In genomic region chr1:168465942-168466702, GRCh38 we compare ENCODE assay signal across 8 cellular contexts.
DNase-seq lines count a peak whose midpoint lies in the region; ATAC-seq and TF ChIP-seq lines count a peak whose summit lies in the region.

No MANE protein-coding gene starts in this region.

- H3K9me3 ChIP-seq in HEK293 (ENCODE audit: control insufficient read depth, insufficient read depth, low read depth, low read length) (no peaks in the 10 kb centered on the region), T-helper 17 cell (ENCODE audit: control insufficient read depth, low read length, poor library complexity, severe bottlenecking) (no peaks in the 10 kb centered on the region)

- TF ChIP-seq CTCF in GM06990 (IDR thresholded peaks at IDR 0.05; ENCODE audit: insufficient read depth, low read length, poor library complexity, severe bottlenecking) = no peak
- no peak for TF ChIP-seq CTCF in HEK293 (tag by site-specific recombination; IDR thresholded peaks at IDR 0.05)

- no peaks in the 10 kb centered on the region for H3K27me3 ChIP-seq in GM06990 (replicated peaks; ENCODE audit: control insufficient read depth, insufficient read depth, low read length)

- H3K27ac ChIP-seq in HEK293 (ENCODE audit: extremely low read depth, low read depth, low read length) (no peak overlapping the region; the same call in 1 of the 2 replicates), skin epidermis (peak overlapping the region in 11 of 21 experiments; percentile 2 to 85 (median 42))

- CTCF ChIA-PET in HEK293 (lab: Yijun Ruan, JAX) = interaction anchor here (0.7 to 2.4 kb wide), 2 partner anchors 11 to 23 kb away, joined by 3 to 6 read pairs; no protein-coding TSS in a partner anchor

- DNase-seq in GM06990 (ENCODE audit: extremely low read depth, insufficient read length) (peak; percentile 37), NCI-H1092 treated with DMSO at 0.1 percent for 48 hours (lab: John Stamatoyannopoulos, UW) (peak; percentile 85), T-helper 17 cell (no peak), GM19238 (ENCODE audit: insufficient read length, low spot score) (no peak)
- no peak for DNase-seq in effector memory CD8-positive, alpha-beta T cell
- DNase-seq in NK-92 treated with Interleukin-12 subunit alpha and Interleukin-12 subunit beta, amount 100 ng/mL, for 24 hours (lab: John Stamatoyannopoulos, UW) = no peak

- H3K4me1 Mint-ChIP-seq in T-helper 17 cell = peaks cover 31% of the 10 kb centered on the region
- H3K4me1 Mint-ChIP-seq in effector memory CD8-positive, alpha-beta T cell (ENCODE audit: low read depth in 2 of 2) = peaks cover 51 to 67% of the 10 kb centered on the region in 2 donors

- no peaks in the 10 kb centered on the region for H3K36me3 Mint-ChIP-seq in T-helper 17 cell (ENCODE audit: low read depth)
- H3K36me3 Mint-ChIP-seq in effector memory CD8-positive, alpha-beta T cell (ENCODE audit: insufficient read depth) = no peaks in the 10 kb centered on the region

- H3K36me3 ChIP-seq in GM06990 (ENCODE audit: control insufficient read depth, insufficient read depth, low read length) (no peaks in the 10 kb centered on the region), HEK293 (ENCODE audit: control insufficient read depth in 2 of 2, insufficient read depth in 1 of 2, low read length in 2 of 2) (no peaks in the 10 kb centered on the region)

- no peak overlapping the region for H3K4me3 ChIP-seq in GM06990 (replicated peaks; ENCODE audit: low read depth, low read length)
- H3K4me3 ChIP-seq in HEK293 (ENCODE audit: low read depth, low read length) = no peak overlapping the region
- H3K4me3 ChIP-seq in skin epidermis = no peak overlapping the region

- H3K4me3 Mint-ChIP-seq in T-helper 17 cell = no peak overlapping the region
- H3K4me3 Mint-ChIP-seq in effector memory CD8-positive, alpha-beta T cell = peak overlapping the region; percentile 41 to 78

- H3K9me3 Mint-ChIP-seq in effector memory CD8-positive, alpha-beta T cell = peaks cover 7 to 15% of the 10 kb centered on the region in 2 donors

- POLR2A ChIA-PET in HEK293 (lab: Yijun Ruan, JAX) = interaction anchor here (0.7 kb wide), 1 partner anchor 28 kb away, joined by 3 read pairs; no protein-coding TSS in a partner anchor

- H3K27me3 Mint-ChIP-seq in T-helper 17 cell = no peaks in the 10 kb centered on the region
- no peaks in the 10 kb centered on the region for H3K27me3 Mint-ChIP-seq in effector memory CD8-positive, alpha-beta T cell

- peak overlapping the region; percentile 79 for H3K27ac Mint-ChIP-seq in T-helper 17 cell
- H3K27ac Mint-ChIP-seq in effector memory CD8-positive, alpha-beta T cell = peak overlapping the region; percentile 75 to 91

- peak; percentile 50 for ATAC-seq in T-helper 17 cell
- peak; percentile 56 for ATAC-seq in effector memory CD8-positive, alpha-beta T cell (replicated peaks)

- H3K4me1 ChIP-seq in HEK293 (ENCODE audit: control insufficient read depth, insufficient read depth, low read length) = peaks cover 16% of the 10 kb centered on the region

TF ChIP-seq in HEK293, 187 proteins besides CTCF, POLR2A, EP300 and RAD21 (continues in another document):
- TF ChIP-seq SP3 (tag by site-specific recombination; IDR thresholded peaks at IDR 0.05) = peak; percentile 42
- peak; percentile 88 for TF ChIP-seq MZF1 (tag by site-specific recombination; IDR thresholded peaks at IDR 0.05; ENCODE audit: borderline replicate concordance)
- TF ChIP-seq KLF9 (tag by site-specific recombination; IDR thresholded peaks at IDR 0.05; ENCODE audit: low read depth) = peak; percentile 64; the same call in 1 of the 2 replicates
- peak; percentile 30; the same call in 1 of the 2 replicates for TF ChIP-seq ZFP37 (tag by site-specific recombination; IDR thresholded peaks at IDR 0.05)
- no peak for TF ChIP-seq GLI4 (tag by site-specific recombination; IDR thresholded peaks at IDR 0.05)
- TF ChIP-seq ZNF660 (tag by site-specific recombination; IDR thresholded peaks at IDR 0.05) = peak; percentile 42; the same call in 1 of the 2 replicates
- TF ChIP-seq MEIS1 (CRISPR knock-in tag; IDR thresholded peaks at IDR 0.05; ENCODE audit: borderline replicate concordance) = 0 out of 2 replicates have a peak, but pooled peaks have one; percentile 38
- peak; percentile 45 for TF ChIP-seq ZNF366 (tag by site-specific recombination; conservative IDR thresholded peaks at IDR 0.05)
- TF ChIP-seq ZNF549 (tag by site-specific recombination; IDR thresholded peaks at IDR 0.05) = no peak
- TF ChIP-seq OSR2 (tag by site-specific recombination; IDR thresholded peaks at IDR 0.05) = peak; percentile 59; the same call in 1 of the 2 replicates
- peak; percentile 12; the same call in 1 of the 2 replicates for TF ChIP-seq ZBTB44 (tag by site-specific recombination; IDR thresholded peaks at IDR 0.05)
- peak; percentile 90 for TF ChIP-seq GFI1B (tag by site-specific recombination; IDR thresholded peaks at IDR 0.05)
- TF ChIP-seq ZNF610 (tag by site-specific recombination; IDR thresholded peaks at IDR 0.05; ENCODE audit: borderline replicate concordance) = peak; percentile 55; the same call in 1 of the 2 replicates
- TF ChIP-seq SP7 (tag by site-specific recombination; IDR thresholded peaks at IDR 0.05) = peak; percentile 90
- peak; percentile 81 for TF ChIP-seq ZNF398 (tag by site-specific recombination; IDR thresholded peaks at IDR 0.05)
- TF ChIP-seq KLF16 (tag by site-specific recombination; IDR thresholded peaks at IDR 0.05) = peak; percentile 36; the same call in 1 of the 2 replicates
- TF ChIP-seq ZBTB17 (tag by site-specific recombination; IDR thresholded peaks at IDR 0.05) = peak; percentile 63
- TF ChIP-seq ZFHX2 (tag by site-specific recombination; conservative IDR thresholded peaks at IDR 0.05) = peak; percentile 89
- TF ChIP-seq ZNF341 (tag by site-specific recombination; IDR thresholded peaks at IDR 0.05; ENCODE audit: low read depth) = peak; percentile 60
- peak; percentile 59; the same call in 1 of the 2 replicates for TF ChIP-seq ZNF843 (tag by site-specific recombination; IDR thresholded peaks at IDR 0.05)
- TF ChIP-seq ZNF514 (tag by site-specific recombination; IDR thresholded peaks at IDR 0.05) = no peak
- peak; percentile 97 for TF ChIP-seq WT1 (tag by site-specific recombination; IDR thresholded peaks at IDR 0.05)
- TF ChIP-seq ZNF600 (tag by site-specific recombination; IDR thresholded peaks at IDR 0.05) = no peak
- no peak for TF ChIP-seq ZFP41 (tag by site-specific recombination; IDR thresholded peaks at IDR 0.05; ENCODE audit: borderline replicate concordance)
- TF ChIP-seq GLIS1 (tag by site-specific recombination; IDR thresholded peaks at IDR 0.05) = peak; percentile 27; the same call in 1 of the 2 replicates
- 0 out of 2 replicates have a peak, but pooled peaks have one; percentile 16 for TF ChIP-seq ZNF335 (tag by site-specific recombination; conservative IDR thresholded peaks at IDR 0.05)
- TF ChIP-seq BCL11B (tag by site-specific recombination; IDR thresholded peaks at IDR 0.05; ENCODE audit: low read depth) = no peak
- TF ChIP-seq ZNF324 (tag by site-specific recombination; IDR thresholded peaks at IDR 0.05) = 0 out of 2 replicates have a peak, but pooled peaks have one; percentile 23
- 0 out of 2 replicates have a peak, but pooled peaks have one; percentile 23 for TF ChIP-seq ZNF580 (tag by site-specific recombination; IDR thresholded peaks at IDR 0.05)
- 0 out of 2 replicates have a peak, but pooled peaks have one; percentile 31 for TF ChIP-seq ZXDB (tag by site-specific recombination; IDR thresholded peaks at IDR 0.05)

Comparison
In these comparisons a context has a peak if more than half of its experiments do, and no peak if none do; other contexts are left out.
1. DNase-seq: peak in GM06990 (single experiment) and NCI-H1092 treated with DMSO at 0.1 percent for 48 hours (single experiment); none in T-helper 17 cell (0 of 3), effector memory CD8-positive, alpha-beta T cell (0 of 3), NK-92 treated with Interleukin-12 subunit alpha and Interleukin-12 subunit beta, amount 100 ng/mL, for 24 hours (single experiment) and GM19238 (single experiment).